Comparison of ENCODE assay signal across 24 cellular contexts in the genomic region with DNA sequence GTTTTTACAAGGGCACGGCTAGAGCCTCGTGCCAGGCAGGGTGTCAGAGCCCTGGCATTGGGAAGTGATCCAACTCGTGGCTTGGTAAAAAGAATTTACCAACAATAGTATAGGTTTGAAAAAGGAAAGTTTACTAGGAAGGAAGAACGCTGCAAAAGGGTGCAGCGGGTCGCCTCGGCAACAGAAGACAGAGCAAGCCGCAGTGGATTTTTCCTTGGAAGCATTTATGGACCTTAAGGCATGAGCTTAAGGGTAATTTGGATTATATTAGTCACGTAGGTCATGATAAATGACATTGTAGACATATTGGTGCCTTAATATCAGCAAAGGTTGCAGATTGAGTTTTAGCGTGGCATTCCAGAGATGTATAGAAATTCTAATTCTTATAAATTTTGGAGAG.
DNase-seq lines count a peak whose midpoint lies in the region; ATAC-seq and TF ChIP-seq lines count a peak whose summit lies in the region.
"Had no signal": no experiment of that assay in that cellular context is flagged by ENCODE, and none has a peak within 500 bp of the region (broad histone marks: within the 10 kb centered on the region; RNA-seq: fewer than 3 reads in every experiment).

No MANE protein-coding gene starts in this region.

- H3K4me3 Mint-ChIP-seq in WTC11 = no peak overlapping the region
- H3K4me3 Mint-ChIP-seq: CD14-positive monocyte; CD4-positive, alpha-beta memory T cell; CD4-positive, CD25-positive, alpha-beta regulatory T cell; CD8-positive, alpha-beta memory T cell had no signal

- CTCF ChIA-PET in WTC11 (lab: Charles Lee) = no interaction called here
- CTCF ChIA-PET in PC-3 (lab: Charles Lee) = no interaction called here

- H3K4me3 ChIP-seq in colonic mucosa = no peak overlapping the region
- H3K4me3 ChIP-seq in mucosa of descending colon = no peak overlapping the region
- H3K4me3 ChIP-seq in transverse colon = no peak overlapping the region
- no peak overlapping the region for H3K4me3 ChIP-seq in PC-3 (ENCODE audit: low read length)
- H3K4me3 ChIP-seq: BLaER1 had no signal

- H2AFZ ChIP-seq in PC-3 (ENCODE audit: low read length) = no peak overlapping the region

- DNase-seq in colonic mucosa (peak; percentile 37), islet precursor cell (peak; percentile 35), mucosa of descending colon (peak in 2 of 3 donors; percentile 48 to 49), transverse colon (peak; percentile 36), WTC11 (ENCODE audit: low spot score) (no peak), PC-3 (no peak), NOMO-1 treated with dmso at 0.1 percent for 144 hours (lab: John Stamatoyannopoulos, UW; ENCODE audit: unreplicated experiment) (no peak), NCI-H345 (lab: John Stamatoyannopoulos, UW) (no peak)
- DNase-seq: 8988T; ACHN; BE2C; C1 segment of cervical spinal cord; CD4-positive, alpha-beta memory T cell; CD4-positive, CD25-positive, alpha-beta regulatory T cell; CD8-positive, alpha-beta memory T cell; COR-L47; DMS 273 treated with DMSO at 0.1 percent for 48 hours; DMS153; DMS53; DMS79; DND-41; GF-D8 had no signal

- POLR2A ChIA-PET in WTC11 (lab: Charles Lee) = no interaction called here
- POLR2A ChIA-PET in PC-3 (lab: Charles Lee; ENCODE audit: unreplicated experiment) = no interaction called here

- H3K9ac ChIP-seq in colonic mucosa (ENCODE audit: low read depth in 2 of 2, low read length in 2 of 2) (no peak overlapping the region), PC-3 (ENCODE audit: low read length) (no peak overlapping the region)
- H3K9ac ChIP-seq: BLaER1 had no signal

- no peaks in the 10 kb centered on the region for H3K79me2 ChIP-seq in PC-3 (ENCODE audit: low read length)

- H3K27me3 Mint-ChIP-seq in WTC11 (ENCODE audit: low read depth) = peaks cover 3% of the 10 kb centered on the region; the same call in 1 of the 2 replicates
- H3K27me3 Mint-ChIP-seq: CD4-positive, CD25-positive, alpha-beta regulatory T cell; CD8-positive, alpha-beta memory T cell had no signal

- TF ChIP-seq CTCF in colonic mucosa (IDR thresholded peaks at IDR 0.05) (no peak), mucosa of descending colon (IDR thresholded peaks at IDR 0.05) (no peak), transverse colon (IDR thresholded peaks at IDR 0.05) (no peak), WTC11 (IDR thresholded peaks at IDR 0.05) (no peak), PC-3 (conservative IDR thresholded peaks at IDR 0.05; ENCODE audit: low read depth, low read length) (no peak)

- intact Hi-C loops in colonic mucosa (cut with DNase I) = no loop called here
- intact Hi-C loops in mucosa of descending colon (cut with DNase I, micrococcal nuclease) = no loop called here
- intact Hi-C loops in transverse colon (cut with DNase I; ENCODE audit: low total_unique reads) = no loop called here
- intact Hi-C loops in PC-3 (cut with micrococcal nuclease) = no loop called here

- H3K4me1 ChIP-seq in colonic mucosa (peaks cover 10% of the 10 kb centered on the region), mucosa of descending colon (ENCODE audit: low read depth) (peaks cover 23% of the 10 kb centered on the region), transverse colon (peaks cover 4 to 24% (median 18%) of the 10 kb centered on the region in 4 donors), PC-3 (ENCODE audit: insufficient read depth, low read length) (no peaks in the 10 kb centered on the region)
- H3K4me1 ChIP-seq: BE2C, BLaER1 had no signal

- no peaks in the 10 kb centered on the region for H3F3A ChIP-seq in PC-3 (ENCODE audit: low read length, unreplicated experiment)

- ATAC-seq in mucosa of descending colon (peak; percentile 26), WTC11 (no peak), PC-3 (no peak)

- 48 to 57% methylated on average over 10 of the region's 10 CpGs for WGBS in transverse colon (ENCODE audit: low coverage in 1 of 2), 2 donors

- no peaks in the 10 kb centered on the region for H3K9me2 ChIP-seq in PC-3 (replicated peaks; ENCODE audit: low read length)

- in situ Hi-C loops in transverse colon (cut with MboI; ENCODE audit: low pct_ligation_motif_present in 1 of 4, low pct_unique_long_range_greater_than_20kb in 1 of 4, low sequenced_read_pairs in 3 of 4) = no loop called here

- no peak for TF ChIP-seq POLR2A in transverse colon (IDR thresholded peaks at IDR 0.05)

- no peak overlapping the region for H3K27ac ChIP-seq in colonic mucosa
- peak overlapping the region in 1 of 4 donors; percentile 9 for H3K27ac ChIP-seq in transverse colon
- H3K27ac ChIP-seq in PC-3 (ENCODE audit: low read length) = no peak overlapping the region
- H3K27ac ChIP-seq: BLaER1 had no signal

- H3K4me2 ChIP-seq in PC-3 (ENCODE audit: low read length) = no peak overlapping the region
- H3K4me2 ChIP-seq: BLaER1 had no signal

- no peak overlapping the region for H3K27ac Mint-ChIP-seq in WTC11
- H3K27ac Mint-ChIP-seq: CD4-positive, CD25-positive, alpha-beta regulatory T cell; CD8-positive, alpha-beta memory T cell had no signal

- H3K9me3 ChIP-seq in colonic mucosa = no peaks in the 10 kb centered on the region
- H3K9me3 ChIP-seq in mucosa of descending colon = no peaks in the 10 kb centered on the region
- H3K9me3 ChIP-seq in transverse colon = no peaks in the 10 kb centered on the region
- no peaks in the 10 kb centered on the region for H3K9me3 ChIP-seq in PC-3 (ENCODE audit: low read length)
- H3K9me3 ChIP-seq: BE2C, BLaER1 had no signal

- H3K4me1 Mint-ChIP-seq in WTC11 = peaks cover 6% of the 10 kb centered on the region; the same call in 1 of the 2 replicates
- H3K4me1 Mint-ChIP-seq: CD14-positive monocyte; CD4-positive, alpha-beta memory T cell; CD4-positive, CD25-positive, alpha-beta regulatory T cell; CD8-positive, alpha-beta memory T cell had no signal

- no peaks in the 10 kb centered on the region for H3K36me3 ChIP-seq in colonic mucosa
- no peaks in the 10 kb centered on the region for H3K36me3 ChIP-seq in mucosa of descending colon (ENCODE audit: low read depth)
- no peaks in the 10 kb centered on the region for H3K36me3 ChIP-seq in transverse colon
- H3K36me3 ChIP-seq in PC-3 (ENCODE audit: low read depth, low read length) = no peaks in the 10 kb centered on the region
- H3K36me3 ChIP-seq: BE2C, BLaER1 had no signal

- no TSS peak for BruUV-seq in PC-3 (replicated peaks; lab: Mats Ljungman, UMichigan)

- H3K36me3 Mint-ChIP-seq in WTC11 = no peaks in the 10 kb centered on the region
- H3K36me3 Mint-ChIP-seq: CD14-positive monocyte; CD4-positive, alpha-beta memory T cell; CD4-positive, CD25-positive, alpha-beta regulatory T cell; CD8-positive, alpha-beta memory T cell had no signal

- H3K9me3 Mint-ChIP-seq in WTC11 = no peaks in the 10 kb centered on the region
- H3K9me3 Mint-ChIP-seq: CD8-positive, alpha-beta memory T cell had no signal

- TF ChIP-seq EP300 in transverse colon (IDR thresholded peaks at IDR 0.05; ENCODE audit: low read depth) = no peak

- H3K27me3 ChIP-seq in colonic mucosa (no peaks in the 10 kb centered on the region), transverse colon (no peaks in the 10 kb centered on the region), PC-3 (ENCODE audit: low read length) (no peaks in the 10 kb centered on the region)
- H3K27me3 ChIP-seq: BE2C, BLaER1 had no signal

- H4K20me1 ChIP-seq in PC-3 (ENCODE audit: low read length) = no peaks in the 10 kb centered on the region
- H4K20me1 ChIP-seq: BLaER1 had no signal

TF ChIP-seq in WTC11, 78 proteins besides CTCF, POLR2A, EP300 and RAD21 (continues in another document):
- TF ChIP-seq ZNF232 (CRISPR knock-in tag; IDR thresholded peaks at IDR 0.05) (no peak), FOXP1 (CRISPR knock-in tag; IDR thresholded peaks at IDR 0.05; ENCODE audit: borderline replicate concordance) (no peak), GABPB1 (CRISPR knock-in tag; IDR thresholded peaks at IDR 0.05) (no peak), ZNF396 (CRISPR knock-in tag; IDR thresholded peaks at IDR 0.05; ENCODE audit: borderline replicate concordance) (no peak), ZNF671 (CRISPR knock-in tag; IDR thresholded peaks at IDR 0.05) (no peak), SMAD3 (CRISPR knock-in tag; IDR thresholded peaks at IDR 0.05; ENCODE audit: borderline replicate concordance) (no peak), NR1H2 (CRISPR knock-in tag; IDR thresholded peaks at IDR 0.05) (no peak), CBFB (CRISPR knock-in tag; IDR thresholded peaks at IDR 0.05; ENCODE audit: low read depth) (no peak), ZBTB21 (CRISPR knock-in tag; IDR thresholded peaks at IDR 0.05; ENCODE audit: borderline replicate concordance) (no peak), ESRRA (CRISPR knock-in tag; IDR thresholded peaks at IDR 0.05; ENCODE audit: borderline replicate concordance) (no peak), NFE2L1 (CRISPR knock-in tag; IDR thresholded peaks at IDR 0.05) (no peak)
- TF ChIP-seq, protein P1, sequence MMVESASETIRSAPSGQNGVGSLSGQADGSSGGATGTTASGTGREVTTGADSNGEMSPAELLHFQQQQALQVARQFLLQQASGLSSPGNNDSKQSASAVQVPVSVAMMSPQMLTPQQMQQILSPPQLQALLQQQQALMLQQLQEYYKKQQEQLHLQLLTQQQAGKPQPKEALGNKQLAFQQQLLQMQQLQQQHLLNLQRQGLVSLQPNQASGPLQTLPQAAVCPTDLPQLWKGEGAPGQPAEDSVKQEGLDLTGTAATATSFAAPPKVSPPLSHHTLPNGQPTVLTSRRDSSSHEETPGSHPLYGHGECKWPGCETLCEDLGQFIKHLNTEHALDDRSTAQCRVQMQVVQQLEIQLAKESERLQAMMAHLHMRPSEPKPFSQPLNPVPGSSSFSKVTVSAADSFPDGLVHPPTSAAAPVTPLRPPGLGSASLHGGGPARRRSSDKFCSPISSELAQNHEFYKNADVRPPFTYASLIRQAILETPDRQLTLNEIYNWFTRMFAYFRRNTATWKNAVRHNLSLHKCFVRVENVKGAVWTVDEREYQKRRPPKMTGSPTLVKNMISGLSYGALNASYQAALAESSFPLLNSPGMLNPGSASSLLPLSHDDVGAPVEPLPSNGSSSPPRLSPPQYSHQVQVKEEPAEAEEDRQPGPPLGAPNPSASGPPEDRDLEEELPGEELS (CRISPR knock-in tag; IDR thresholded peaks at IDR 0.05) = no peak

Comparison
In these comparisons a context has a peak if more than half of its experiments do, and no peak if none do; other contexts are left out.
1. DNase-seq: peak in colonic mucosa (single experiment), islet precursor cell (single experiment), mucosa of descending colon (2 of 3) and transverse colon (single experiment); none in WTC11 (single experiment), PC-3 (single experiment), NOMO-1 treated with dmso at 0.1 percent for 144 hours (single experiment) and NCI-H345 (single experiment).